ENCODE assay signal across 12 cellular contexts in genomic region chr13:77323858-77324257, GRCh38. TPM values are rescaled to one million over a fixed set of nuclear protein-coding genes. Genes with fewer than 3 reads are reported as not detected.
DNase-seq lines count a peak whose midpoint lies in the region; ATAC-seq and TF ChIP-seq lines count a peak whose summit lies in the region.
"Had no signal": no experiment of that assay in that cellular context is flagged by ENCODE, and none has a peak within 500 bp of the region (broad histone marks: within the 10 kb centered on the region; RNA-seq: fewer than 3 reads in every experiment).

No MANE protein-coding gene starts in this region.

- peak overlapping the region; percentile 92 for H3K27ac Mint-ChIP-seq in activated CD4-positive, alpha-beta T cell treated with anti-CD3 and anti-CD28 coated beads for 36 hours
- peak overlapping the region; percentile 62 for H3K27ac Mint-ChIP-seq in activated naive CD8-positive, alpha-beta T cell

- H3K9me3 Mint-ChIP-seq in activated CD4-positive, alpha-beta T cell treated with anti-CD3 and anti-CD28 coated beads for 36 hours (ENCODE audit: low read depth) = no peaks in the 10 kb centered on the region
- H3K9me3 Mint-ChIP-seq in activated naive CD8-positive, alpha-beta T cell (ENCODE audit: low read depth) = no peaks in the 10 kb centered on the region

- DNase-seq in activated CD4-positive, alpha-beta T cell treated with anti-CD3 and anti-CD28 coated beads for 36 hours = no peak
- DNase-seq in activated CD4-positive, alpha-beta T cell treated with anti-CD3 and anti-CD28 coated beads, Interleukin-2, amount 50 U/mL, for 48 hours = no peak
- DNase-seq in NOMO-1 (lab: John Stamatoyannopoulos, UW; ENCODE audit: unreplicated experiment in 2 of 2) (peak; percentile 38 to 72), smooth muscle cell (lab: John Stamatoyannopoulos, UW; ENCODE audit: unreplicated experiment) (no peak), NCI-H2081 (lab: John Stamatoyannopoulos, UW) (no peak)
- no peak for DNase-seq in activated effector memory CD4-positive, alpha-beta T cell treated with anti-CD3 and anti-CD28 coated beads, Interleukin-2, amount 50 U/mL, for 16 hours
- DNase-seq: aorta, NCI-H510A treated with DMSO at 0.1 percent for 48 hours had no signal

- ATAC-seq in activated CD4-positive, alpha-beta T cell treated with anti-CD3 and anti-CD28 coated beads for 36 hours = no peak
- no peak for ATAC-seq in HG03565 (IDR thresholded peaks at IDR 0.05; ENCODE audit: unreplicated experiment)
- ATAC-seq: HepG2 had no signal

- H3K27me3 ChIP-seq in smooth muscle cell (ENCODE audit: low read depth) = no peaks in the 10 kb centered on the region

- POLR2A ChIA-PET in activated CD4-positive, alpha-beta T cell treated with anti-CD3 and anti-CD28 coated beads for 36 hours (lab: Charles Lee) = no interaction called here

- no peaks in the 10 kb centered on the region for H3K36me3 ChIP-seq in smooth muscle cell (ENCODE audit: low read depth)

- H3K27ac ChIP-seq in smooth muscle cell (ENCODE audit: low read depth) = no peak overlapping the region
- H3K27ac ChIP-seq: 22Rv1 had no signal

- H3K27me3 Mint-ChIP-seq in activated CD4-positive, alpha-beta T cell treated with anti-CD3 and anti-CD28 coated beads for 36 hours = no peaks in the 10 kb centered on the region
- H3K27me3 Mint-ChIP-seq in activated naive CD8-positive, alpha-beta T cell = no peaks in the 10 kb centered on the region

- 63% methylated on average over 1 of the region's 1 CpG for WGBS in smooth muscle cell (ENCODE audit: low lambda C conversion rate)

- no peaks in the 10 kb centered on the region for H3K9me3 ChIP-seq in smooth muscle cell (replicated peaks; ENCODE audit: low read depth)

- intact Hi-C loops in activated CD4-positive, alpha-beta T cell treated with anti-CD3 and anti-CD28 coated beads for 36 hours (cut with DNase I, micrococcal nuclease) = loop anchor here in 1 of 2 experiments (10.0 kb wide), 1 partner anchor 1789 kb away; the partner anchor contains the start of gene COMMD6

- TF ChIP-seq CTCF in smooth muscle cell (IDR thresholded peaks at IDR 0.05; ENCODE audit: borderline replicate concordance, insufficient read depth, poor library complexity, severe bottlenecking) = no peak

- no peaks in the 10 kb centered on the region for H3F3A ChIP-seq in smooth muscle cell (ENCODE audit: low read depth)

- H3K4me3 Mint-ChIP-seq in activated CD4-positive, alpha-beta T cell treated with anti-CD3 and anti-CD28 coated beads for 36 hours = peak overlapping the region; percentile 90
- H3K4me3 Mint-ChIP-seq in activated naive CD8-positive, alpha-beta T cell = peak overlapping the region; percentile 97

- no peak overlapping the region for H3K4me3 ChIP-seq in smooth muscle cell

- peaks cover 5% of the 10 kb centered on the region for H3K36me3 Mint-ChIP-seq in activated CD4-positive, alpha-beta T cell treated with anti-CD3 and anti-CD28 coated beads for 36 hours (ENCODE audit: low read depth)
- H3K36me3 Mint-ChIP-seq in activated naive CD8-positive, alpha-beta T cell = no peaks in the 10 kb centered on the region

- H3K9ac ChIP-seq in smooth muscle cell (ENCODE audit: low read depth) = no peak overlapping the region

- peak overlapping the region; percentile 97 for H3K4me2 ChIP-seq in smooth muscle cell

- H3K4me1 ChIP-seq in smooth muscle cell (ENCODE audit: low read depth) = peaks cover 17% of the 10 kb centered on the region

- H4K20me1 ChIP-seq in smooth muscle cell (ENCODE audit: low read depth) = peaks cover 76% of the 10 kb centered on the region

- peaks cover 78% of the 10 kb centered on the region for H3K79me2 ChIP-seq in smooth muscle cell (ENCODE audit: low read depth)

- H3K4me1 Mint-ChIP-seq in activated CD4-positive, alpha-beta T cell treated with anti-CD3 and anti-CD28 coated beads for 36 hours = peaks cover 78% of the 10 kb centered on the region
- H3K4me1 Mint-ChIP-seq in activated naive CD8-positive, alpha-beta T cell (ENCODE audit: low read depth) = peaks cover 83% of the 10 kb centered on the region

- CTCF ChIA-PET in activated CD4-positive, alpha-beta T cell treated with anti-CD3 and anti-CD28 coated beads for 36 hours (lab: Charles Lee) = no interaction called here

- no peak overlapping the region for H2AFZ ChIP-seq in smooth muscle cell (ENCODE audit: low read depth)

RNA-seq across cellular contexts. Expression of gene MYCBP2, which starts 3.0 kb away (rescaled TPM):
- total RNA-seq in activated CD4-positive, alpha-beta T cell treated with anti-CD3 and anti-CD28 coated beads for 36 hours = 10 to 100 TPM; 71.3 to 85.9 TPM
- total RNA-seq in smooth muscle cell = 61.0 and 62.0 TPM in 2 replicates
- 20.1 and 33.6 TPM in 2 replicates for polyA plus RNA-seq in smooth muscle cell

Comparison
In these comparisons a context has a peak if more than half of its experiments do, and no peak if none do; other contexts are left out.
1. DNase-seq: peak in NOMO-1 (2 of 2); none in activated CD4-positive, alpha-beta T cell treated with anti-CD3 and anti-CD28 coated beads for 36 hours (single experiment), activated CD4-positive, alpha-beta T cell treated with anti-CD3 and anti-CD28 coated beads, Interleukin-2, amount 50 U/mL, for 48 hours (0 of 2), smooth muscle cell (single experiment), NCI-H2081 (0 of 2) and activated effector memory CD4-positive, alpha-beta T cell treated with anti-CD3 and anti-CD28 coated beads, Interleukin-2, amount 50 U/mL, for 16 hours (single experiment).